ENCODE assay signal across 18 cellular contexts in genomic region chr16:24784121-24784520, GRCh38. TPM values are rescaled to one million over a fixed set of nuclear protein-coding genes. Genes with fewer than 3 reads are reported as not detected.
DNase-seq lines count a peak whose midpoint lies in the region; ATAC-seq and TF ChIP-seq lines count a peak whose summit lies in the region.
"Had no signal": no experiment of that assay in that cellular context is flagged by ENCODE, and none has a peak within 500 bp of the region (broad histone marks: within the 10 kb centered on the region; RNA-seq: fewer than 3 reads in every experiment).

No MANE protein-coding gene starts in this region.

- ATAC-seq in activated T-cell treated with anti-CD3 and anti-CD28 coated beads, Interleukin-2, amount 50 U/mL, for 72 hours (replicated peaks in 1 of 2) = no peak
- ATAC-seq in effector memory CD8-positive, alpha-beta T cell (replicated peaks) = no peak
- ATAC-seq in activated T-helper 17 cell treated with anti-CD3 and anti-CD28 coated beads, Interleukin-2, amount 50 U/mL, for 72 hours (replicated peaks) = no peak
- no peak for ATAC-seq in HG03571 (IDR thresholded peaks at IDR 0.05; ENCODE audit: unreplicated experiment)
- ATAC-seq: HCT116, K562 had no signal

- H3K36me3 Mint-ChIP-seq in activated T-cell treated with anti-CD3 and anti-CD28 coated beads, Interleukin-2, amount 50 U/mL, for 72 hours (ENCODE audit: insufficient read depth in 2 of 2) = peaks cover 5 to 37% of the 10 kb centered on the region in 2 donors
- peaks cover 54% of the 10 kb centered on the region for H3K36me3 Mint-ChIP-seq in effector memory CD8-positive, alpha-beta T cell (ENCODE audit: insufficient read depth)
- peaks cover 34% of the 10 kb centered on the region for H3K36me3 Mint-ChIP-seq in progenitor cell of endocrine pancreas (ENCODE audit: insufficient read depth)
- H3K36me3 Mint-ChIP-seq in activated T-helper 17 cell treated with anti-CD3 and anti-CD28 coated beads, Interleukin-2, amount 50 U/mL, for 72 hours (ENCODE audit: low read depth) = peaks cover 92% of the 10 kb centered on the region

- H3K27me3 Mint-ChIP-seq in activated T-cell treated with anti-CD3 and anti-CD28 coated beads, Interleukin-2, amount 50 U/mL, for 72 hours (ENCODE audit: low read depth) = no peaks in the 10 kb centered on the region
- no peaks in the 10 kb centered on the region for H3K27me3 Mint-ChIP-seq in effector memory CD8-positive, alpha-beta T cell
- H3K27me3 Mint-ChIP-seq in progenitor cell of endocrine pancreas = no peaks in the 10 kb centered on the region
- no peaks in the 10 kb centered on the region for H3K27me3 Mint-ChIP-seq in activated T-helper 17 cell treated with anti-CD3 and anti-CD28 coated beads, Interleukin-2, amount 50 U/mL, for 72 hours
- H3K27me3 Mint-ChIP-seq: CD4-positive, alpha-beta memory T cell had no signal

- peaks cover 8% of the 10 kb centered on the region for H3K4me1 Mint-ChIP-seq in activated T-cell treated with anti-CD3 and anti-CD28 coated beads, Interleukin-2, amount 50 U/mL, for 72 hours (ENCODE audit: low read depth)
- H3K4me1 Mint-ChIP-seq in effector memory CD8-positive, alpha-beta T cell (ENCODE audit: low read depth in 2 of 2) = peaks cover 3 to 16% of the 10 kb centered on the region in 2 donors
- no peaks in the 10 kb centered on the region for H3K4me1 Mint-ChIP-seq in progenitor cell of endocrine pancreas (ENCODE audit: low read depth)
- H3K4me1 Mint-ChIP-seq in activated T-helper 17 cell treated with anti-CD3 and anti-CD28 coated beads, Interleukin-2, amount 50 U/mL, for 72 hours = no peaks in the 10 kb centered on the region

- H3K9me3 Mint-ChIP-seq in activated T-cell treated with anti-CD3 and anti-CD28 coated beads, Interleukin-2, amount 50 U/mL, for 72 hours = no peaks in the 10 kb centered on the region
- no peaks in the 10 kb centered on the region for H3K9me3 Mint-ChIP-seq in effector memory CD8-positive, alpha-beta T cell
- H3K9me3 Mint-ChIP-seq in progenitor cell of endocrine pancreas (ENCODE audit: low read depth) = no peaks in the 10 kb centered on the region
- no peaks in the 10 kb centered on the region for H3K9me3 Mint-ChIP-seq in activated T-helper 17 cell treated with anti-CD3 and anti-CD28 coated beads, Interleukin-2, amount 50 U/mL, for 72 hours
- H3K9me3 Mint-ChIP-seq: CD4-positive, alpha-beta memory T cell had no signal

- H3K27ac ChIP-seq in HEK293 (ENCODE audit: extremely low read depth, low read depth, low read length) = no peak overlapping the region
- H3K27ac ChIP-seq: GM23248, PC-9 had no signal

- peak overlapping the region; percentile 50 for H3K27ac Mint-ChIP-seq in activated T-cell treated with anti-CD3 and anti-CD28 coated beads, Interleukin-2, amount 50 U/mL, for 72 hours
- peak overlapping the region; percentile 5 to 60 for H3K27ac Mint-ChIP-seq in effector memory CD8-positive, alpha-beta T cell
- H3K27ac Mint-ChIP-seq in progenitor cell of endocrine pancreas = peak overlapping the region; percentile 7
- no peak overlapping the region for H3K27ac Mint-ChIP-seq in activated T-helper 17 cell treated with anti-CD3 and anti-CD28 coated beads, Interleukin-2, amount 50 U/mL, for 72 hours

- no peak for DNase-seq in activated T-cell treated with anti-CD3 and anti-CD28 coated beads, Interleukin-2, amount 50 U/mL, for 72 hours
- DNase-seq in activated T-cell treated with anti-CD3 and anti-CD28 coated beads, Interleukin-2, amount 50 U/mL, for 48 hours = no peak
- no peak for DNase-seq in effector memory CD8-positive, alpha-beta T cell
- DNase-seq in progenitor cell of endocrine pancreas (ENCODE audit: low spot score, unreplicated experiment) (no peak), KG1 (lab: John Stamatoyannopoulos, UW) (no peak)
- DNase-seq: BE2C; CD4-positive, alpha-beta memory T cell; GF-D8; GM23248; NCI-H1694 treated with DMSO at 0.1 percent for 48 hours; NCI-H345; NCI-H524 treated with DMSO at 0.1 percent for 48 hours; PC-9 had no signal

- CTCF ChIA-PET in HEK293 (lab: Yijun Ruan, JAX) = interaction anchor here (0.7 to 1.6 kb wide), 2 partner anchors 8 to 74 kb away, joined by 3 read pairs; no protein-coding TSS in a partner anchor

- no peaks in the 10 kb centered on the region for H3K9me3 ChIP-seq in HEK293 (ENCODE audit: control insufficient read depth, insufficient read depth, low read depth, low read length)
- H3K9me3 ChIP-seq: BE2C had no signal

- H3K4me1 ChIP-seq in HEK293 (ENCODE audit: control insufficient read depth, insufficient read depth, low read length) = peaks cover 4% of the 10 kb centered on the region; the same call in 1 of the 2 replicates
- H3K4me1 ChIP-seq: BE2C had no signal

- no peak overlapping the region for H3K4me3 ChIP-seq in HEK293 (ENCODE audit: low read depth, low read length)
- H3K4me3 ChIP-seq: GM23248, K562, PC-9 had no signal

- POLR2A ChIA-PET in HEK293 (lab: Yijun Ruan, JAX) = no interaction called here

- no peak overlapping the region for H3K4me3 Mint-ChIP-seq in activated T-cell treated with anti-CD3 and anti-CD28 coated beads, Interleukin-2, amount 50 U/mL, for 72 hours
- H3K4me3 Mint-ChIP-seq in effector memory CD8-positive, alpha-beta T cell = no peak overlapping the region
- no peak overlapping the region for H3K4me3 Mint-ChIP-seq in progenitor cell of endocrine pancreas (ENCODE audit: low read depth)
- no peak overlapping the region for H3K4me3 Mint-ChIP-seq in activated T-helper 17 cell treated with anti-CD3 and anti-CD28 coated beads, Interleukin-2, amount 50 U/mL, for 72 hours
- H3K4me3 Mint-ChIP-seq: CD4-positive, alpha-beta memory T cell had no signal

- TF ChIP-seq CTCF in HEK293 (tag by site-specific recombination; IDR thresholded peaks at IDR 0.05) (no peak), progenitor cell of endocrine pancreas (IDR thresholded peaks at IDR 0.05; ENCODE audit: unreplicated experiment) (no peak)

- peaks cover 14 to 60% of the 10 kb centered on the region in 2 experiments for H3K36me3 ChIP-seq in HEK293 (ENCODE audit: control insufficient read depth in 2 of 2, insufficient read depth in 1 of 2, low read length in 2 of 2)

TF ChIP-seq in HEK293, 187 proteins besides CTCF, POLR2A, EP300 and RAD21:
- no peak for TF ChIP-seq ZNF654 (tag by site-specific recombination; IDR thresholded peaks at IDR 0.05; ENCODE audit: low read depth)
- TF ChIP-seq, protein P1, sequence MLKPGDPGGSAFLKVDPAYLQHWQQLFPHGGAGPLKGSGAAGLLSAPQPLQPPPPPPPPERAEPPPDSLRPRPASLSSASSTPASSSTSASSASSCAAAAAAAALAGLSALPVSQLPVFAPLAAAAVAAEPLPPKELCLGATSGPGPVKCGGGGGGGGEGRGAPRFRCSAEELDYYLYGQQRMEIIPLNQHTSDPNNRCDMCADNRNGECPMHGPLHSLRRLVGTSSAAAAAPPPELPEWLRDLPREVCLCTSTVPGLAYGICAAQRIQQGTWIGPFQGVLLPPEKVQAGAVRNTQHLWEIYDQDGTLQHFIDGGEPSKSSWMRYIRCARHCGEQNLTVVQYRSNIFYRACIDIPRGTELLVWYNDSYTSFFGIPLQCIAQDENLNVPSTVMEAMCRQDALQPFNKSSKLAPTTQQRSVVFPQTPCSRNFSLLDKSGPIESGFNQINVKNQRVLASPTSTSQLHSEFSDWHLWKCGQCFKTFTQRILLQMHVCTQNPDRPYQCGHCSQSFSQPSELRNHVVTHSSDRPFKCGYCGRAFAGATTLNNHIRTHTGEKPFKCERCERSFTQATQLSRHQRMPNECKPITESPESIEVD (tag by site-specific recombination; IDR thresholded peaks at IDR 0.05) = no peak
- TF ChIP-seq, protein P2, sequence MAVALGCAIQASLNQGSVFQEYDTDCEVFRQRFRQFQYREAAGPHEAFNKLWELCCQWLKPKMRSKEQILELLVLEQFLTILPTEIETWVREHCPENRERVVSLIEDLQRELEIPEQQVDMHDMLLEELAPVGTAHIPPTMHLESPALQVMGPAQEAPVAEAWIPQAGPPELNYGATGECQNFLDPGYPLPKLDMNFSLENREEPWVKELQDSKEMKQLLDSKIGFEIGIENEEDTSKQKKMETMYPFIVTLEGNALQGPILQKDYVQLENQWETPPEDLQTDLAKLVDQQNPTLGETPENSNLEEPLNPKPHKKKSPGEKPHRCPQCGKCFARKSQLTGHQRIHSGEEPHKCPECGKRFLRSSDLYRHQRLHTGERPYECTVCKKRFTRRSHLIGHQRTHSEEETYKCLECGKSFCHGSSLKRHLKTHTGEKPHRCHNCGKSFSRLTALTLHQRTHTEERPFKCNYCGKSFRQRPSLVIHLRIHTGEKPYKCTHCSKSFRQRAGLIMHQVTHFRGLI (tag by site-specific recombination; IDR thresholded peaks at IDR 0.05) = peak; percentile 84

RNA-seq across cellular contexts. Expression of gene TNRC6A, which starts 54.7 kb away (rescaled TPM):
- total RNA-seq in activated T-cell treated with anti-CD3 and anti-CD28 coated beads, Interleukin-2, amount 50 U/mL, for 72 hours = 10 to 100 TPM; 37.4 to 39.7 TPM
- 92.5 and 94.4 TPM in 2 replicates for total RNA-seq in progenitor cell of endocrine pancreas
- total RNA-seq in activated T-helper 17 cell treated with anti-CD3 and anti-CD28 coated beads, Interleukin-2, amount 50 U/mL, for 72 hours = 10 to 100 TPM; 40.5 to 47.8 TPM
